ENCODE assay signal across 11 cellular contexts in genomic region chr2:237669129-237669627, GRCh38. TPM values are rescaled to one million over a fixed set of nuclear protein-coding genes. Genes with fewer than 3 reads are reported as not detected.
A peak's percentile ranks its signal among the peaks of the same experiment; 100 is the strongest.
DNase-seq lines count a peak whose midpoint lies in the region; ATAC-seq and TF ChIP-seq lines count a peak whose summit lies in the region.
"Had no signal": no experiment of that assay in that cellular context is flagged by ENCODE, and none has a peak within 500 bp of the region (broad histone marks: within the 10 kb centered on the region; RNA-seq: fewer than 3 reads in every experiment).

No MANE protein-coding gene starts in this region.

- H3K9me3 ChIP-seq in right atrium auricular region (no peaks in the 10 kb centered on the region), OCI-LY3 (ENCODE audit: insufficient read depth, low read length) (no peaks in the 10 kb centered on the region), mesenchymal stem cell (ENCODE audit: control insufficient read depth, low read length) (no peaks in the 10 kb centered on the region), vagina (no peaks in the 10 kb centered on the region)

- H3K18ac ChIP-seq in mesenchymal stem cell (ENCODE audit: low read depth in 1 of 2, low read length in 2 of 2), result no peak overlapping the region

- peaks cover 20% of the 10 kb centered on the region for H3K4me1 Mint-ChIP-seq in activated CD4-positive, alpha-beta T cell treated with anti-CD3 and anti-CD28 coated beads, Interleukin-2, amount 10 ng/mL, durations not matched to agents 7 days and 5 days
- peaks cover 14 to 38% (median 16%) of the 10 kb centered on the region in 4 donors for H3K4me1 Mint-ChIP-seq in naive thymus-derived CD8-positive, alpha-beta T cell

- peaks cover 32% of the 10 kb centered on the region for H3K79me1 ChIP-seq in mesenchymal stem cell (replicated peaks; ENCODE audit: low read length, poor library complexity, severe bottlenecking)

- H3K4me3 ChIP-seq in right atrium auricular region (no peak overlapping the region), OCI-LY3 (ENCODE audit: low read length) (no peak overlapping the region), mesenchymal stem cell (ENCODE audit: insufficient read depth in 1 of 2, low read depth in 1 of 2, low read length in 2 of 2) (peak overlapping the region in 1 of 2 experiments; percentile 7), vagina (no peak overlapping the region)

- H2BK5ac ChIP-seq in mesenchymal stem cell (ENCODE audit: low read depth, low read length, poor library complexity, severe bottlenecking), result no peak overlapping the region

- no peak for TF ChIP-seq POLR2A in vagina (IDR thresholded peaks at IDR 0.05)

- H4K91ac ChIP-seq in mesenchymal stem cell (ENCODE audit: low read length), result no peak overlapping the region

- H3K4me3 Mint-ChIP-seq in activated CD4-positive, alpha-beta T cell treated with anti-CD3 and anti-CD28 coated beads, Interleukin-2, amount 10 ng/mL, durations not matched to agents 7 days and 5 days, result no peak overlapping the region
- H3K4me3 Mint-ChIP-seq in naive thymus-derived CD8-positive, alpha-beta T cell, result no peak overlapping the region

- TF ChIP-seq CTCF in right atrium auricular region (IDR thresholded peaks at IDR 0.05) (no peak), OCI-LY3 (IDR thresholded peaks at IDR 0.05; ENCODE audit: low read depth, low read length) (no peak), vagina (IDR thresholded peaks at IDR 0.05) (no peak)

- H2BK15ac ChIP-seq in mesenchymal stem cell (ENCODE audit: low read depth, poor library complexity, severe bottlenecking), result no peak overlapping the region

- POLR2A ChIA-PET in activated CD4-positive, alpha-beta T cell treated with anti-CD3 and anti-CD28 coated beads, Interleukin-2, amount 10 ng/mL, durations not matched to agents 7 days and 5 days (lab: Charles Lee), result interaction anchor here (0.6 kb wide), 1 partner anchor 77 kb away, joined by 8 read pairs; no protein-coding TSS in a partner anchor
- POLR2A ChIA-PET in naive thymus-derived CD8-positive, alpha-beta T cell (lab: Charles Lee), result interaction anchor here (10.9 kb wide), 1 partner anchor 23 kb away, joined by 338 read pairs; no protein-coding TSS in a partner anchor

- H3K4me1 ChIP-seq in right atrium auricular region (peaks cover 0 to 52% of the 10 kb centered on the region in 2 donors), OCI-LY3 (ENCODE audit: low read length) (peaks cover 55% of the 10 kb centered on the region), mesenchymal stem cell (ENCODE audit: control insufficient read depth, insufficient read depth, low read depth, low read length) (peaks cover 34% of the 10 kb centered on the region), vagina (peaks cover 33% of the 10 kb centered on the region)

- no peak overlapping the region for H3K4ac ChIP-seq in mesenchymal stem cell (ENCODE audit: low read depth in 1 of 2, low read length in 2 of 2)

- H3K27me3 ChIP-seq in right atrium auricular region (no peaks in the 10 kb centered on the region), OCI-LY3 (ENCODE audit: low read depth, low read length) (peaks cover 50% of the 10 kb centered on the region), mesenchymal stem cell (ENCODE audit: control insufficient read depth in 1 of 2, insufficient read depth in 1 of 2, low read length in 2 of 2) (no peaks in the 10 kb centered on the region), vagina (no peaks in the 10 kb centered on the region)

- H3K23ac ChIP-seq in mesenchymal stem cell (ENCODE audit: low read length in 2 of 2), result no peak overlapping the region

- H3K9ac ChIP-seq in OCI-LY3 (ENCODE audit: low read length) (no peak overlapping the region), mesenchymal stem cell (ENCODE audit: low read length) (peak overlapping the region; percentile 91)

- DNase-seq in right atrium auricular region (ENCODE audit: low spot score) (no peak), left cardiac atrium (no peak), mesenchymal stem cell (no peak), vagina (ENCODE audit: extremely low spot score in 2 of 2) (no peak)
- no peak for DNase-seq in activated CD4-positive, alpha-beta T cell treated with anti-CD3 and anti-CD28 coated beads, Interleukin-2, amount 10 ng/mL, durations not matched to agents 7 days and 5 days
- no peak for DNase-seq in naive thymus-derived CD8-positive, alpha-beta T cell
- DNase-seq: central memory CD4-positive, alpha-beta T cell; foreskin keratinocyte; stimulated activated naive CD4-positive, alpha-beta T cell had no signal

- H3K9me3 Mint-ChIP-seq in activated CD4-positive, alpha-beta T cell treated with anti-CD3 and anti-CD28 coated beads, Interleukin-2, amount 10 ng/mL, durations not matched to agents 7 days and 5 days, result no peaks in the 10 kb centered on the region
- H3K9me3 Mint-ChIP-seq in naive thymus-derived CD8-positive, alpha-beta T cell, result no peaks in the 10 kb centered on the region

- ATAC-seq in left cardiac atrium, result no peak
- no peak for ATAC-seq in HG02870 (IDR thresholded peaks at IDR 0.05; ENCODE audit: unreplicated experiment)
- ATAC-seq in naive thymus-derived CD8-positive, alpha-beta T cell, result no peak
- ATAC-seq: foreskin keratinocyte had no signal

- H2AFZ ChIP-seq in OCI-LY3 (ENCODE audit: low read depth, low read length), result no peak overlapping the region
- H2AFZ ChIP-seq in mesenchymal stem cell (ENCODE audit: low read depth, low read length), result no peak overlapping the region

- H3K27ac ChIP-seq in right atrium auricular region (peak overlapping the region; percentile 76 to 79), OCI-LY3 (ENCODE audit: low read length) (no peak overlapping the region), mesenchymal stem cell (ENCODE audit: low read length, poor library complexity, severe bottlenecking) (peak overlapping the region; percentile 24), vagina (peak overlapping the region; percentile 57)
- H3K27ac ChIP-seq: foreskin keratinocyte had no signal

- H3K36me3 ChIP-seq in right atrium auricular region (no peaks in the 10 kb centered on the region), OCI-LY3 (replicated peaks; ENCODE audit: low read depth, low read length) (no peaks in the 10 kb centered on the region), mesenchymal stem cell (ENCODE audit: control insufficient read depth in 1 of 2, insufficient read depth in 2 of 2, low read depth in 1 of 2, low read length in 2 of 2) (peaks cover 7 to 25% of the 10 kb centered on the region in 2 experiments), vagina (no peaks in the 10 kb centered on the region)

- no peak overlapping the region for H2BK120ac ChIP-seq in mesenchymal stem cell (ENCODE audit: low read depth, low read length)

- H3K27ac Mint-ChIP-seq in activated CD4-positive, alpha-beta T cell treated with anti-CD3 and anti-CD28 coated beads, Interleukin-2, amount 10 ng/mL, durations not matched to agents 7 days and 5 days, result no peak overlapping the region
- no peak overlapping the region for H3K27ac Mint-ChIP-seq in naive thymus-derived CD8-positive, alpha-beta T cell

- no peak overlapping the region for H4K8ac ChIP-seq in mesenchymal stem cell (ENCODE audit: low read length)

- H2BK12ac ChIP-seq in mesenchymal stem cell (ENCODE audit: low read length in 2 of 2), result no peak overlapping the region

- H3K79me2 ChIP-seq in OCI-LY3 (ENCODE audit: low read length), result no peaks in the 10 kb centered on the region

- peak overlapping the region; percentile 58 for H3K4me2 ChIP-seq in OCI-LY3 (ENCODE audit: low read length)
- H3K4me2 ChIP-seq in mesenchymal stem cell (ENCODE audit: low read length, poor library complexity, severe bottlenecking), result no peak overlapping the region

- intact Hi-C loops in left cardiac atrium (cut with DNase I) (no loop called here), vagina (cut with DNase I) (no loop called here)

- H3K14ac ChIP-seq in mesenchymal stem cell (ENCODE audit: low read length in 2 of 2), result no peak overlapping the region

- 45% methylated on average over 4 of the region's 5 CpGs for WGBS in mesenchymal stem cell

- peaks cover 19% of the 10 kb centered on the region for H3K27me3 Mint-ChIP-seq in activated CD4-positive, alpha-beta T cell treated with anti-CD3 and anti-CD28 coated beads, Interleukin-2, amount 10 ng/mL, durations not matched to agents 7 days and 5 days
- H3K27me3 Mint-ChIP-seq in naive thymus-derived CD8-positive, alpha-beta T cell, result peaks cover 0 to 4% (median 0%) of the 10 kb centered on the region in 5 donors

- CTCF ChIA-PET in activated CD4-positive, alpha-beta T cell treated with anti-CD3 and anti-CD28 coated beads, Interleukin-2, amount 10 ng/mL, durations not matched to agents 7 days and 5 days (lab: Charles Lee), result interaction anchor here (0.7 to 12.3 kb wide), 6 partner anchors 21 to 144 kb away, joined by 3 to 118 read pairs (median 3); no protein-coding TSS in a partner anchor

- no peaks in the 10 kb centered on the region; the same call in 1 of the 2 replicates for H4K20me1 ChIP-seq in OCI-LY3 (ENCODE audit: insufficient read depth, low read length)

- H2AK5ac ChIP-seq in mesenchymal stem cell (ENCODE audit: low read length, severe bottlenecking), result no peak overlapping the region

- H3K36me3 Mint-ChIP-seq in activated CD4-positive, alpha-beta T cell treated with anti-CD3 and anti-CD28 coated beads, Interleukin-2, amount 10 ng/mL, durations not matched to agents 7 days and 5 days (ENCODE audit: low read depth), result no peaks in the 10 kb centered on the region
- H3K36me3 Mint-ChIP-seq in naive thymus-derived CD8-positive, alpha-beta T cell, result no peaks in the 10 kb centered on the region

RNA-seq across cellular contexts. Expression of gene LRRFIP1, which starts 41.8 kb away (rescaled TPM):
- total RNA-seq in right atrium auricular region (10 to 100 TPM; 71.2 to 88.5 TPM), left cardiac atrium (10 to 100 TPM; 69.3 to 99.6 TPM), vagina (132 TPM)
- 111 TPM for polyA plus RNA-seq in mesenchymal stem cell (2013, experiment 1 of 2)
- 106 TPM for polyA plus RNA-seq in mesenchymal stem cell (2013, experiment 2 of 2)
- total RNA-seq in activated CD4-positive, alpha-beta T cell treated with anti-CD3 and anti-CD28 coated beads, Interleukin-2, amount 10 ng/mL, durations not matched to agents 7 days and 5 days, result 100 to 1,000 TPM; 187 to 196 TPM
- total RNA-seq in naive thymus-derived CD8-positive, alpha-beta T cell, result 100 to 1,000 TPM; 102 to 103 TPM
- polyA plus RNA-seq in naive thymus-derived CD8-positive, alpha-beta T cell, result 10 to 100 TPM; 72.9 to 91.8 (median 81.6) TPM
